8 cellular contexts compared by ENCODE assay signal in the genomic region with DNA sequence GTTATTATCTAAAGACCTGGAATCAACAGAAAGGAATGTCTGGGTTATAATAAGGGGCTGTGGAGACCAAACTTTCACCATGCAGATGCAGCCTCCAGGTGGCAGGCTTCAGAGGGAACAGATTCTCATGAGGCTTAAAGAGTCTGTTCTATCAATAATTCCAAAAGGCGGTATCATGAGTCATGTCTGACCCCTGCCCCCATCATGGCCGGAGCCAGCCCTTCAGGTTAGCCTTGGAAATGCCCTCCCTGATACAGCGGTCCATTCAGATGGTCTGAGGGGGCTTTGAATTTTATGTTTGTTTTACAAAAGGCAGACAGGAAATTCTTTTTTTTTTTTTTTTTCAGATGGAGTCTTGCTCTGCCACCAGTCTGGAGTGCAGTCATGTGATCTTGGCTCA. TPM values are rescaled to one million over a fixed set of nuclear protein-coding genes. Genes with fewer than 3 reads are reported as not detected.
A peak's percentile ranks its signal among the peaks of the same experiment; 100 is the strongest.
DNase-seq lines count a peak whose midpoint lies in the region; ATAC-seq and TF ChIP-seq lines count a peak whose summit lies in the region.

No MANE protein-coding gene starts in this region.

- peak; percentile 50 for ATAC-seq in GM21447 (IDR thresholded peaks at IDR 0.05; ENCODE audit: unreplicated experiment)
- peak; percentile 74 to 88 for ATAC-seq in activated naive CD4-positive, alpha-beta T cell treated with anti-CD3 and anti-CD28 coated beads, Interleukin-2, amount 50 U/mL, for 72 hours

- no peak overlapping the region for H3K27ac ChIP-seq in C4-2B

- no peaks in the 10 kb centered on the region for H3K9me3 Mint-ChIP-seq in activated naive CD4-positive, alpha-beta T cell treated with anti-CD3 and anti-CD28 coated beads, Interleukin-2, amount 50 U/mL, for 72 hours

- peak; percentile 25 for DNase-seq in NCI-H460 (ENCODE audit: extremely low read depth, low read depth)
- peak; percentile 31 to 44 for DNase-seq in activated naive CD4-positive, alpha-beta T cell treated with anti-CD3 and anti-CD28 coated beads, Interleukin-2, amount 50 U/mL, for 72 hours (ENCODE audit: low spot score in 2 of 2)
- DNase-seq in iPS-NIHi11 (ENCODE audit: low spot score), result peak; percentile 51
- peak; percentile 26 for DNase-seq in stimulated activated CD4-positive, alpha-beta T cell treated with anti-CD3 and anti-CD28 coated beads, Interleukin-4, amount 100 ng/mL, for 24 hours
- no peak for DNase-seq in germinal center (ENCODE audit: low spot score)
- no peak for DNase-seq in middle frontal gyrus (ENCODE audit: extremely low spot score, low spot score)

- H3K36me3 Mint-ChIP-seq in activated naive CD4-positive, alpha-beta T cell treated with anti-CD3 and anti-CD28 coated beads, Interleukin-2, amount 50 U/mL, for 72 hours, result no peaks in the 10 kb centered on the region

- peak overlapping the region in 1 of 2 donors; percentile 17 for H3K27ac Mint-ChIP-seq in activated naive CD4-positive, alpha-beta T cell treated with anti-CD3 and anti-CD28 coated beads, Interleukin-2, amount 50 U/mL, for 72 hours

- TF ChIP-seq CTCF in C4-2B (conservative IDR thresholded peaks at IDR 0.05), result peak; percentile 67

RNA-seq across cellular contexts. Expression of gene LAMP1, which starts 21.7 kb away (rescaled TPM):
- total RNA-seq in NCI-H460 (2014; rRNA removed; shearing (Covaris generic)), result 118 and 121 TPM in 2 replicates
- polyA plus RNA-seq in NCI-H460 (2014; cell fraction: nucleus; rRNA removed), result 161 and 164 TPM in 2 replicates
- total RNA-seq in activated naive CD4-positive, alpha-beta T cell treated with anti-CD3 and anti-CD28 coated beads, Interleukin-2, amount 50 U/mL, for 72 hours, result 10 to 100 TPM; 43.5 to 68.6 TPM

Comparison
In these comparisons a context has a peak if more than half of its experiments do, and no peak if none do; other contexts are left out.
1. DNase-seq: peak in NCI-H460 (single experiment), activated naive CD4-positive, alpha-beta T cell treated with anti-CD3 and anti-CD28 coated beads, Interleukin-2, amount 50 U/mL, for 72 hours (2 of 2), iPS-NIHi11 (single experiment) and stimulated activated CD4-positive, alpha-beta T cell treated with anti-CD3 and anti-CD28 coated beads, Interleukin-4, amount 100 ng/mL, for 24 hours (single experiment); none in germinal center (single experiment) and middle frontal gyrus (single experiment).